2 cellular contexts compared by ENCODE assay signal in genomic region chr2:31983762-31984467, GRCh38.
TF ChIP-seq lines count a peak whose summit lies in the region.

No MANE protein-coding gene starts in this region.

TF ChIP-seq in HepG2, 621 proteins besides CTCF, POLR2A, EP300 and RAD21:
- TF ChIP-seq, protein P1, sequence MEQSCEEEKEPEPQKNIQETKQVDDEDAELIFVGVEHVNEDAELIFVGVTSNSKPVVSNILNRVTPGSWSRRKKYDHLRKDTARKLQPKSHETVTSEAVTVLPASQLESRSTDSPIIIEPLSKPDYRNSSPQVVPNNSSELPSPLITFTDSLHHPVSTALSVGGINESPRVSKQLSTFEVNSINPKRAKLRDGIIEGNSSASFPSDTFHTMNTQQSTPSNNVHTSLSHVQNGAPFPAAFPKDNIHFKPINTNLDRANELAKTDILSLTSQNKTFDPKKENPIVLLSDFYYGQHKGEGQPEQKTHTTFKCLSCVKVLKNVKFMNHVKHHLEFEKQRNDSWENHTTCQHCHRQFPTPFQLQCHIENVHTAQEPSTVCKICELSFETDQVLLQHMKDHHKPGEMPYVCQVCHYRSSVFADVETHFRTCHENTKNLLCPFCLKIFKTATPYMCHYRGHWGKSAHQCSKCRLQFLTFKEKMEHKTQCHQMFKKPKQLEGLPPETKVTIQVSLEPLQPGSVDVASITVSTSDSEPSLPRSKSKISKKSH (CRISPR knock-in tag; IDR thresholded peaks at IDR 0.05; ENCODE audit: borderline replicate concordance), result no peak
- peak; percentile 83 for TF ChIP-seq ATF7 (IDR thresholded peaks at IDR 0.05)
- no peak for TF ChIP-seq ATF7 (CRISPR knock-in tag; IDR thresholded peaks at IDR 0.05)
- TF ChIP-seq MEIS2 (CRISPR knock-in tag; IDR thresholded peaks at IDR 0.05), result no peak
- TF ChIP-seq, protein P2, sequence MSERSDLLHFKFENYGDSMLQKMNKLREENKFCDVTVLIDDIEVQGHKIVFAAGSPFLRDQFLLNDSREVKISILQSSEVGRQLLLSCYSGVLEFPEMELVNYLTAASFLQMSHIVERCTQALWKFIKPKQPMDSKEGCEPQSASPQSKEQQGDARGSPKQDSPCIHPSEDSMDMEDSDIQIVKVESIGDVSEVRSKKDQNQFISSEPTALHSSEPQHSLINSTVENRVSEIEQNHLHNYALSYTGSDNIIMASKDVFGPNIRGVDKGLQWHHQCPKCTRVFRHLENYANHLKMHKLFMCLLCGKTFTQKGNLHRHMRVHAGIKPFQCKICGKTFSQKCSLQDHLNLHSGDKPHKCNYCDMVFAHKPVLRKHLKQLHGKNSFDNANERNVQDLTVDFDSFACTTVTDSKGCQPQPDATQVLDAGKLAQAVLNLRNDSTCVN (CRISPR knock-in tag; IDR thresholded peaks at IDR 0.05; ENCODE audit: borderline replicate concordance), result no peak
- no peak for TF ChIP-seq RARG (CRISPR knock-in tag; IDR thresholded peaks at IDR 0.05; ENCODE audit: low read depth)
- TF ChIP-seq, protein P3, sequence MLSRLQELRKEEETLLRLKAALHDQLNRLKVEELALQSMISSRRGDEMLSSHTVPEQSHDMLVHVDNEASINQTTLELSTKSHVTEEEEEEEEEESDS (CRISPR knock-in tag; IDR thresholded peaks at IDR 0.05; ENCODE audit: borderline replicate concordance), result no peak

TF ChIP-seq in HEK293T, 16 proteins besides CTCF, POLR2A, EP300 and RAD21:
- TF ChIP-seq BHLHE40 (IDR thresholded peaks at IDR 0.05; ENCODE audit: borderline replicate concordance), result no peak
